In genomic region chr4:160129439-160129838, GRCh38 we compare ENCODE assay signal across 18 cellular contexts.
A peak's percentile ranks its signal among the peaks of the same experiment; 100 is the strongest.
DNase-seq lines count a peak whose midpoint lies in the region; ATAC-seq and TF ChIP-seq lines count a peak whose summit lies in the region.
"Had no signal": no experiment of that assay in that cellular context is flagged by ENCODE, and none has a peak within 500 bp of the region (broad histone marks: within the 10 kb centered on the region; RNA-seq: fewer than 3 reads in every experiment).

No MANE protein-coding gene starts in this region.

- no peaks in the 10 kb centered on the region for H3K79me1 ChIP-seq in mesenchymal stem cell (replicated peaks; ENCODE audit: low read length, poor library complexity, severe bottlenecking)

- no peaks in the 10 kb centered on the region for H3K4me1 Mint-ChIP-seq in activated CD8-positive, alpha-beta memory T cell treated with anti-CD3 and anti-CD28 coated beads, Interleukin-2, amount 10 ng/mL, durations not matched to agents 7 days and 5 days
- H3K4me1 Mint-ChIP-seq: activated naive CD8-positive, alpha-beta T cell treated with anti-CD3 and anti-CD28 coated beads, Interleukin-2, amount 50 U/mL, for 24 hours; naive B cell had no signal

- peaks cover 17% of the 10 kb centered on the region for H3K9me3 Mint-ChIP-seq in activated CD8-positive, alpha-beta memory T cell treated with anti-CD3 and anti-CD28 coated beads, Interleukin-2, amount 10 ng/mL, durations not matched to agents 7 days and 5 days (ENCODE audit: low read depth)

- H3K4ac ChIP-seq in mesenchymal stem cell (ENCODE audit: low read depth in 1 of 2, low read length in 2 of 2): no peak overlapping the region

- H4K91ac ChIP-seq in mesenchymal stem cell (ENCODE audit: low read length): no peak overlapping the region

- H3K9me3 ChIP-seq in mesenchymal stem cell (ENCODE audit: control insufficient read depth, low read length): peaks cover 40% of the 10 kb centered on the region
- H3K9me3 ChIP-seq in WERI-Rb-1 (ENCODE audit: severe bottlenecking): no peaks in the 10 kb centered on the region

- H3K23ac ChIP-seq in mesenchymal stem cell (ENCODE audit: low read length in 2 of 2): no peak overlapping the region

- CTCF ChIA-PET in activated CD8-positive, alpha-beta memory T cell treated with anti-CD3 and anti-CD28 coated beads, Interleukin-2, amount 10 ng/mL, durations not matched to agents 7 days and 5 days (lab: Charles Lee): no interaction called here

- no peak overlapping the region for H3K14ac ChIP-seq in mesenchymal stem cell (ENCODE audit: low read length in 2 of 2)

- H3K27ac ChIP-seq in mesenchymal stem cell (ENCODE audit: low read length, poor library complexity, severe bottlenecking) (peak overlapping the region; percentile 92), WERI-Rb-1 (no peak overlapping the region)
- H3K27ac ChIP-seq: HL-60, psoas muscle, suprapubic skin had no signal

- H2AK5ac ChIP-seq in mesenchymal stem cell (ENCODE audit: low read length, severe bottlenecking): no peak overlapping the region

- no peak overlapping the region for H3K4me3 ChIP-seq in mesenchymal stem cell (ENCODE audit: insufficient read depth in 1 of 2, low read depth in 1 of 2, low read length in 2 of 2)
- no peak overlapping the region for H3K4me3 ChIP-seq in WERI-Rb-1 (ENCODE audit: low read depth, low read length)
- H3K4me3 ChIP-seq: psoas muscle, suprapubic skin had no signal

- no peaks in the 10 kb centered on the region for H3K36me3 Mint-ChIP-seq in activated CD8-positive, alpha-beta memory T cell treated with anti-CD3 and anti-CD28 coated beads, Interleukin-2, amount 10 ng/mL, durations not matched to agents 7 days and 5 days

- H3K18ac ChIP-seq in mesenchymal stem cell (ENCODE audit: low read depth in 1 of 2, low read length in 2 of 2): no peak overlapping the region

- peak overlapping the region; percentile 34 for H3K4me2 ChIP-seq in mesenchymal stem cell (ENCODE audit: low read length, poor library complexity, severe bottlenecking)

- no peak for TF ChIP-seq CTCF in WERI-Rb-1 (IDR thresholded peaks at IDR 0.05; ENCODE audit: low read depth, low read length)

- 22% methylated on average over 2 of the region's 2 CpGs for WGBS in mesenchymal stem cell

- no peak for ATAC-seq in activated CD8-positive, alpha-beta memory T cell treated with anti-CD3 and anti-CD28 coated beads, Interleukin-2, amount 10 ng/mL, durations not matched to agents 7 days and 5 days
- ATAC-seq: activated naive CD8-positive, alpha-beta T cell treated with anti-CD3 and anti-CD28 coated beads, Interleukin-2, amount 50 U/mL, for 24 hours; activated T-cell treated with anti-CD3 and anti-CD28 coated beads, Interleukin-2, amount 50 U/mL, for 4 hours; psoas muscle had no signal

- H4K8ac ChIP-seq in mesenchymal stem cell (ENCODE audit: low read length): no peak overlapping the region

- DNase-seq in Caki2 (ENCODE audit: low read depth) (peak; percentile 91), LoVo (ENCODE audit: low spot score) (peak; percentile 46), T47D (ENCODE audit: low read depth in 1 of 2, low spot score in 1 of 2) (peak; percentile 16 to 63), mesenchymal stem cell (peak; percentile 70), EL (no peak), amniotic stem cell (lab: John Stamatoyannopoulos, UW) (no peak), WERI-Rb-1 (no peak)
- no peak for DNase-seq in activated CD8-positive, alpha-beta memory T cell treated with anti-CD3 and anti-CD28 coated beads, Interleukin-2, amount 10 ng/mL, durations not matched to agents 7 days and 5 days
- DNase-seq: activated CD4-positive, alpha-beta T cell treated with anti-CD3 and anti-CD28 coated beads for 48 hours; activated naive CD8-positive, alpha-beta T cell treated with anti-CD3 and anti-CD28 coated beads, Interleukin-2, amount 50 U/mL, for 24 hours; activated T-cell treated with anti-CD3 and anti-CD28 coated beads, Interleukin-2, amount 50 U/mL, for 4 hours; naive B cell; NCI-H2029; NCI-H526 treated with DMSO at 0.1 percent for 48 hours; psoas muscle had no signal

- H3K27me3 Mint-ChIP-seq in activated CD8-positive, alpha-beta memory T cell treated with anti-CD3 and anti-CD28 coated beads, Interleukin-2, amount 10 ng/mL, durations not matched to agents 7 days and 5 days: no peaks in the 10 kb centered on the region
- H3K27me3 Mint-ChIP-seq: activated naive CD8-positive, alpha-beta T cell treated with anti-CD3 and anti-CD28 coated beads, Interleukin-2, amount 50 U/mL, for 24 hours; naive B cell had no signal

- H3K27me3 ChIP-seq in mesenchymal stem cell (ENCODE audit: control insufficient read depth in 1 of 2, insufficient read depth in 1 of 2, low read length in 2 of 2) (no peaks in the 10 kb centered on the region), WERI-Rb-1 (ENCODE audit: insufficient read depth, low read depth, severe bottlenecking) (no peaks in the 10 kb centered on the region)
- H3K27me3 ChIP-seq: suprapubic skin had no signal

- H2BK12ac ChIP-seq in mesenchymal stem cell (ENCODE audit: low read length in 2 of 2): no peak overlapping the region

- no peak overlapping the region for H2BK120ac ChIP-seq in mesenchymal stem cell (ENCODE audit: low read depth, low read length)

- H2BK5ac ChIP-seq in mesenchymal stem cell (ENCODE audit: low read depth, low read length, poor library complexity, severe bottlenecking): no peak overlapping the region

- no peak overlapping the region for H3K4me3 Mint-ChIP-seq in activated CD8-positive, alpha-beta memory T cell treated with anti-CD3 and anti-CD28 coated beads, Interleukin-2, amount 10 ng/mL, durations not matched to agents 7 days and 5 days
- H3K4me3 Mint-ChIP-seq: activated naive CD8-positive, alpha-beta T cell treated with anti-CD3 and anti-CD28 coated beads, Interleukin-2, amount 50 U/mL, for 24 hours; activated T-cell treated with anti-CD3 and anti-CD28 coated beads, Interleukin-2, amount 50 U/mL, for 4 hours; T-helper 2 cell treated with Interferon-gamma antibody and Interleukin-4, amounts not matched to agents 5 μg/mL and 100 μg/mL, for 36 hours had no signal

- no peak overlapping the region for H3K9ac ChIP-seq in mesenchymal stem cell (ENCODE audit: low read length)

- no peak overlapping the region for H3K27ac Mint-ChIP-seq in activated CD8-positive, alpha-beta memory T cell treated with anti-CD3 and anti-CD28 coated beads, Interleukin-2, amount 10 ng/mL, durations not matched to agents 7 days and 5 days
- H3K27ac Mint-ChIP-seq: activated naive CD8-positive, alpha-beta T cell treated with anti-CD3 and anti-CD28 coated beads, Interleukin-2, amount 50 U/mL, for 24 hours; naive B cell; T-helper 2 cell treated with Interferon-gamma antibody and Interleukin-4, amounts not matched to agents 5 μg/mL and 100 μg/mL, for 36 hours had no signal

- in situ Hi-C loops in Caki2 (cut with HindIII; ENCODE audit: low pct_unique_long_range_greater_than_20kb, low sequenced_read_pairs) (no loop called here), T47D (cut with HindIII; ENCODE audit: low pct_unique_long_range_greater_than_20kb, low sequenced_read_pairs) (no loop called here)

- no peak overlapping the region for H2AFZ ChIP-seq in mesenchymal stem cell (ENCODE audit: low read depth, low read length)

- H3K36me3 ChIP-seq in mesenchymal stem cell (ENCODE audit: control insufficient read depth in 1 of 2, insufficient read depth in 2 of 2, low read depth in 1 of 2, low read length in 2 of 2): no peaks in the 10 kb centered on the region
- no peaks in the 10 kb centered on the region for H3K36me3 ChIP-seq in WERI-Rb-1
- H3K36me3 ChIP-seq: suprapubic skin had no signal

- H2BK15ac ChIP-seq in mesenchymal stem cell (ENCODE audit: low read depth, poor library complexity, severe bottlenecking): no peak overlapping the region

- H3K4me1 ChIP-seq in mesenchymal stem cell (ENCODE audit: control insufficient read depth, insufficient read depth, low read depth, low read length): no peaks in the 10 kb centered on the region
- H3K4me1 ChIP-seq: psoas muscle, suprapubic skin had no signal

Comparison
In these comparisons a context has a peak if more than half of its experiments do, and no peak if none do; other contexts are left out.
1. DNase-seq: peak in Caki2 (single experiment), LoVo (single experiment), T47D (2 of 2) and mesenchymal stem cell (single experiment); none in EL (single experiment), amniotic stem cell (single experiment), WERI-Rb-1 (single experiment) and activated CD8-positive, alpha-beta memory T cell treated with anti-CD3 and anti-CD28 coated beads, Interleukin-2, amount 10 ng/mL, durations not matched to agents 7 days and 5 days (single experiment).